ENCODE assay signal across 17 cellular contexts in the genomic region with DNA sequence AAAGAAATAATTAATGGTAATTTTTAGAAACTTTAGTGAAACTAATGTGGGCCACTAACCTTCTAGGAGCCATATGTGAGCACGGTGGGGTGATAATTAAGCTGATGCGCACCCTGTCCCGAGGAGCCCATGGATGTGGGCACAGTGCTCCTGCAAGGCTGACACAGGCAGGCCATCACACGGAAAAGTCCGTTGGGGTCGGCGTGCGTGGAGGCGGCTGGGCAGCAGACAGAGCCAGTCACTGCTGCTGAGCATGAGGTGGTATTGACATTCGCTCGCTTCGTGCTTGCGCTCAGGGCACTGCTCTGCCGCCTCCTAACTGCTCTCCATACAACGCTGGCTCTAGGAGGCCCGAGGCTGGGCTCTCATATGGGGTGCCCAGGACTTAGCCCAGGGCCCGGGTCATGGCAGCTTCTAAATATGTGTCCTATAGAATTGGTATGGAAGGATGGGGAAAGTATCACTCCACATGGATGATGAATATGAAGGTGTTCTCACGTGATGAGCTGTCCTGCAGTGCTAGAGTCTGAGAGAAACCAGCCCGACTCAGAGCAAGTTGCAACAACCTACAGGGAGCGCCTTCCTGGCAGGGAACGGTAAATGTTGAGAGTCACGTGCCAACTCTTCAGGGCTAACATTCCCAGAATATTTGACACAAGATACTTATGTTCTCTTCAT. TPM values are rescaled to one million over a fixed set of nuclear protein-coding genes. Genes with fewer than 3 reads are reported as not detected.
DNase-seq lines count a peak whose midpoint lies in the region; ATAC-seq and TF ChIP-seq lines count a peak whose summit lies in the region.
"Had no signal": no experiment of that assay in that cellular context is flagged by ENCODE, and none has a peak within 500 bp of the region (broad histone marks: within the 10 kb centered on the region; RNA-seq: fewer than 3 reads in every experiment).

No MANE protein-coding gene starts in this region.

- H3K9ac ChIP-seq in endodermal cell (ENCODE audit: extremely low read depth, low read length, poor library complexity, severe bottlenecking) (no peak overlapping the region), mucosa of rectum (ENCODE audit: low read depth in 1 of 2, low read length in 2 of 2) (no peak overlapping the region)

- H3K27me3 Mint-ChIP-seq in WTC11 (ENCODE audit: low read depth) (no peaks in the 10 kb centered on the region), endodermal cell (ENCODE audit: insufficient read depth) (no peaks in the 10 kb centered on the region)
- H3K27me3 Mint-ChIP-seq: B cell had no signal

- H3K9me3 ChIP-seq in endodermal cell (ENCODE audit: control insufficient read depth, low read length) = no peaks in the 10 kb centered on the region
- H3K9me3 ChIP-seq in mucosa of rectum (ENCODE audit: control insufficient read depth in 2 of 2, low read length in 2 of 2) = no peaks in the 10 kb centered on the region
- H3K9me3 ChIP-seq in thoracic aorta = no peaks in the 10 kb centered on the region

- H3K4me1 ChIP-seq in endodermal cell (ENCODE audit: control insufficient read depth, insufficient read depth, low read length) (peaks cover 6% of the 10 kb centered on the region), mucosa of rectum (ENCODE audit: control insufficient read depth in 2 of 2, insufficient read depth in 2 of 2, low read length in 2 of 2) (peaks cover 10 to 16% of the 10 kb centered on the region in 2 donors), thoracic aorta (ENCODE audit: control insufficient read depth in 1 of 2, low read depth in 2 of 2) (peaks cover 32 to 63% of the 10 kb centered on the region in 2 donors)

- no peak for TF ChIP-seq CTCF in WTC11 (IDR thresholded peaks at IDR 0.05)
- no peak for TF ChIP-seq CTCF in endodermal cell (conservative IDR thresholded peaks at IDR 0.05)
- TF ChIP-seq CTCF in thoracic aorta (IDR thresholded peaks at IDR 0.05) = no peak

- no peak for ATAC-seq in WTC11
- no peak for ATAC-seq in thoracic aorta (ENCODE audit: insufficient number of reproducible peaks, low FRiP score, low read depth)
- no peak for ATAC-seq in HG02588 (IDR thresholded peaks at IDR 0.05; ENCODE audit: unreplicated experiment)
- ATAC-seq in GM18907 (IDR thresholded peaks at IDR 0.05; ENCODE audit: unreplicated experiment) = no peak
- ATAC-seq: activated T-cell treated with anti-CD3 and anti-CD28 coated beads, Interleukin-2, amount 50 U/mL, for 72 hours; HCT116 had no signal

- 90 to 92% methylated on average over 19 to 22 of the region's 22 CpGs for WGBS in endodermal cell (ENCODE audit: insufficient coverage in 1 of 2, insufficient read length in 1 of 2), 2 experiments

- CTCF ChIA-PET in WTC11 (lab: Charles Lee) = interaction anchor here (0.9 kb wide), 1 partner anchor 40 kb away, joined by 4 read pairs; no protein-coding TSS in a partner anchor

- H3K36me3 ChIP-seq in endodermal cell (ENCODE audit: control insufficient read depth, insufficient read depth, low read length) = peaks cover 20% of the 10 kb centered on the region
- H3K36me3 ChIP-seq in mucosa of rectum (ENCODE audit: control insufficient read depth in 2 of 2, insufficient read depth in 2 of 2, low read length in 2 of 2) = peaks cover 23 to 26% of the 10 kb centered on the region in 2 donors
- peaks cover 14% of the 10 kb centered on the region for H3K36me3 ChIP-seq in thoracic aorta
- H3K36me3 ChIP-seq: neural progenitor cell had no signal

- peaks cover 10% of the 10 kb centered on the region for H3K4me1 Mint-ChIP-seq in WTC11
- H3K4me1 Mint-ChIP-seq in endodermal cell = peaks cover 34% of the 10 kb centered on the region

- H3K4me3 Mint-ChIP-seq in WTC11 (no peak overlapping the region), endodermal cell (no peak overlapping the region)
- H3K4me3 Mint-ChIP-seq: activated T-cell treated with anti-CD3 and anti-CD28 coated beads, Interleukin-2, amount 50 U/mL, for 72 hours; B cell had no signal

- H3K27ac Mint-ChIP-seq in WTC11 (peak overlapping the region; percentile 67), endodermal cell (peak overlapping the region; percentile 48)
- H3K27ac Mint-ChIP-seq: activated T-cell treated with anti-CD3 and anti-CD28 coated beads, Interleukin-2, amount 50 U/mL, for 72 hours; B cell had no signal

- H3K27me3 ChIP-seq in endodermal cell (ENCODE audit: control insufficient read depth, insufficient read depth, low read length, poor library complexity, severe bottlenecking) (no peaks in the 10 kb centered on the region), mucosa of rectum (ENCODE audit: control insufficient read depth in 2 of 2, insufficient read depth in 2 of 2, low read length in 2 of 2) (no peaks in the 10 kb centered on the region), thoracic aorta (replicated peaks; ENCODE audit: insufficient read depth) (no peaks in the 10 kb centered on the region)
- H3K27me3 ChIP-seq: hepatocyte, neural progenitor cell had no signal

- H3K4me3 ChIP-seq in endodermal cell (ENCODE audit: low read length) (no peak overlapping the region), mucosa of rectum (ENCODE audit: low read length in 2 of 2) (no peak overlapping the region), thoracic aorta (no peak overlapping the region)
- H3K4me3 ChIP-seq: hepatocyte, neural progenitor cell had no signal

- H3K9me3 Mint-ChIP-seq in WTC11 (no peaks in the 10 kb centered on the region), endodermal cell (no peaks in the 10 kb centered on the region)
- H3K9me3 Mint-ChIP-seq: activated T-cell treated with anti-CD3 and anti-CD28 coated beads, Interleukin-2, amount 50 U/mL, for 72 hours; neural progenitor cell had no signal

- POLR2A ChIA-PET in WTC11 (lab: Charles Lee) = interaction anchor here (0.6 kb wide), 1 partner anchor 161 kb away, joined by 3 read pairs; no protein-coding TSS in a partner anchor

- DNase-seq in WTC11 (ENCODE audit: low spot score) (no peak), endodermal cell (no peak), thoracic aorta (ENCODE audit: low spot score) (no peak), SHP77 (lab: John Stamatoyannopoulos, UW) (no peak), NCI-H524 (lab: John Stamatoyannopoulos, UW) (no peak)
- DNase-seq: activated CD4-positive, alpha-beta T cell treated with anti-CD3 and anti-CD28 coated beads, Interleukin-2, amount 50 U/mL, for 1 hour; activated T-cell treated with anti-CD3 and anti-CD28 coated beads, Interleukin-2, amount 50 U/mL, for 72 hours; NCI-H2081; RPMI8226; stimulated activated CD4-positive, alpha-beta T cell treated with anti-CD3 and anti-CD28 coated beads, Interleukin-12 subunit alpha, Interleukin-12 subunit beta, amount 100 ng/mL, for 4 hours had no signal

- H3K36me3 Mint-ChIP-seq in WTC11 (peaks cover 9% of the 10 kb centered on the region; the same call in 1 of the 2 replicates), endodermal cell (ENCODE audit: low read depth) (peaks cover 31% of the 10 kb centered on the region)

- H3K27ac ChIP-seq in endodermal cell (ENCODE audit: low read depth, low read length) (peak overlapping the region; percentile 24), mucosa of rectum (ENCODE audit: low read depth in 2 of 2, low read length in 2 of 2) (peak overlapping the region; percentile 15 to 62), thoracic aorta (peak overlapping the region; percentile 69 to 83)
- H3K27ac ChIP-seq: hepatocyte, neural progenitor cell had no signal

TF ChIP-seq in WTC11, 78 proteins besides CTCF, POLR2A, EP300 and RAD21 (continues in another document):
- TF ChIP-seq, protein P1, sequence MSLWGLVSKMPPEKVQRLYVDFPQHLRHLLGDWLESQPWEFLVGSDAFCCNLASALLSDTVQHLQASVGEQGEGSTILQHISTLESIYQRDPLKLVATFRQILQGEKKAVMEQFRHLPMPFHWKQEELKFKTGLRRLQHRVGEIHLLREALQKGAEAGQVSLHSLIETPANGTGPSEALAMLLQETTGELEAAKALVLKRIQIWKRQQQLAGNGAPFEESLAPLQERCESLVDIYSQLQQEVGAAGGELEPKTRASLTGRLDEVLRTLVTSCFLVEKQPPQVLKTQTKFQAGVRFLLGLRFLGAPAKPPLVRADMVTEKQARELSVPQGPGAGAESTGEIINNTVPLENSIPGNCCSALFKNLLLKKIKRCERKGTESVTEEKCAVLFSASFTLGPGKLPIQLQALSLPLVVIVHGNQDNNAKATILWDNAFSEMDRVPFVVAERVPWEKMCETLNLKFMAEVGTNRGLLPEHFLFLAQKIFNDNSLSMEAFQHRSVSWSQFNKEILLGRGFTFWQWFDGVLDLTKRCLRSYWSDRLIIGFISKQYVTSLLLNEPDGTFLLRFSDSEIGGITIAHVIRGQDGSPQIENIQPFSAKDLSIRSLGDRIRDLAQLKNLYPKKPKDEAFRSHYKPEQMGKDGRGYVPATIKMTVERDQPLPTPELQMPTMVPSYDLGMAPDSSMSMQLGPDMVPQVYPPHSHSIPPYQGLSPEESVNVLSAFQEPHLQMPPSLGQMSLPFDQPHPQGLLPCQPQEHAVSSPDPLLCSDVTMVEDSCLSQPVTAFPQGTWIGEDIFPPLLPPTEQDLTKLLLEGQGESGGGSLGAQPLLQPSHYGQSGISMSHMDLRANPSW (CRISPR knock-in tag; conservative IDR thresholded peaks at IDR 0.05; ENCODE audit: low read depth) = no peak
- TF ChIP-seq, protein P2, sequence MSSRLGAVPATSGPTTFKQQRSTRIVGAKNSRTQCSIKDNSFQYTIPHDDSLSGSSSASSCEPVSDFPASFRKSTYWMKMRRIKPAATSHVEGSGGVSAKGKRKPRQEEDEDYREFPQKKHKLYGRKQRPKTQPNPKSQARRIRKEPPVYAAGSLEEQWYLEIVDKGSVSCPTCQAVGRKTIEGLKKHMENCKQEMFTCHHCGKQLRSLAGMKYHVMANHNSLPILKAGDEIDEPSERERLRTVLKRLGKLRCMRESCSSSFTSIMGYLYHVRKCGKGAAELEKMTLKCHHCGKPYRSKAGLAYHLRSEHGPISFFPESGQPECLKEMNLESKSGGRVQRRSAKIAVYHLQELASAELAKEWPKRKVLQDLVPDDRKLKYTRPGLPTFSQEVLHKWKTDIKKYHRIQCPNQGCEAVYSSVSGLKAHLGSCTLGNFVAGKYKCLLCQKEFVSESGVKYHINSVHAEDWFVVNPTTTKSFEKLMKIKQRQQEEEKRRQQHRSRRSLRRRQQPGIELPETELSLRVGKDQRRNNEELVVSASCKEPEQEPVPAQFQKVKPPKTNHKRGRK (CRISPR knock-in tag; IDR thresholded peaks at IDR 0.05; ENCODE audit: borderline replicate concordance) = no peak
- TF ChIP-seq ESRRA (CRISPR knock-in tag; IDR thresholded peaks at IDR 0.05; ENCODE audit: borderline replicate concordance) (no peak), ZNF671 (CRISPR knock-in tag; IDR thresholded peaks at IDR 0.05) (no peak), NR3C1 (CRISPR knock-in tag; conservative IDR thresholded peaks at IDR 0.05; ENCODE audit: low read depth) (no peak), NFATC4 (CRISPR knock-in tag; IDR thresholded peaks at IDR 0.05) (no peak), ZNF219 (CRISPR knock-in tag; IDR thresholded peaks at IDR 0.05; ENCODE audit: borderline replicate concordance) (no peak)

RNA-seq across cellular contexts. Expression of gene ARFGAP3, which starts 50.5 kb away (rescaled TPM):
- total RNA-seq in WTC11 (2021) = 16.9 to 17.1 TPM (median 17.1 TPM) in 3 replicates
- 10 to 100 TPM; 20.5 to 36.9 TPM for total RNA-seq in endodermal cell
- polyA plus RNA-seq in endodermal cell (2013, experiment 1 of 2) = 30.6 TPM
- polyA plus RNA-seq in endodermal cell (2013, experiment 2 of 2) = 32.2 TPM
- total RNA-seq in thoracic aorta = 10 to 100 TPM; 52.9 to 68.9 TPM

Comparison
In these comparisons a context has a peak if more than half of its experiments do, and no peak if none do; other contexts are left out.
1. H3K27ac ChIP-seq: peak in every context shown above with its lines; median percentile 76 in thoracic aorta; 38 in mucosa of rectum; 24 in endodermal cell.